Comparison of ENCODE assay signal across 1 cellular context in the genomic region with DNA sequence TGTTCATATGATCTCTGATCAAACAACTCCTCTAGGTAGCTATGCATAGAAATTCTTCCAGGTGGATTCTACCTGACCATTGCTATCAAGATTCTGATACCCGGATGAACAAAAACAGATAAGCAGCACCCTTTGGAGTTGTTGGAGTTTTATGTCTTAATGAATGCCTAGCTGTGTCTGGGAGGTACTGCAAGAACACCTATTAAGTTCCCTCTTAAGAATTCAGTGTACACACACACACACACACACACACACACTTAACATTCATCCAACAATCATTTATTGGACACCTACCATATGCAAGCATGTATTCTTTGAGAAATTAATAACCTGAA.
TF ChIP-seq lines count a peak whose summit lies in the region.

No MANE protein-coding gene starts in this region.

TF ChIP-seq in GM12878, 131 proteins besides CTCF, POLR2A, EP300 and RAD21:
- TF ChIP-seq, protein P1, sequence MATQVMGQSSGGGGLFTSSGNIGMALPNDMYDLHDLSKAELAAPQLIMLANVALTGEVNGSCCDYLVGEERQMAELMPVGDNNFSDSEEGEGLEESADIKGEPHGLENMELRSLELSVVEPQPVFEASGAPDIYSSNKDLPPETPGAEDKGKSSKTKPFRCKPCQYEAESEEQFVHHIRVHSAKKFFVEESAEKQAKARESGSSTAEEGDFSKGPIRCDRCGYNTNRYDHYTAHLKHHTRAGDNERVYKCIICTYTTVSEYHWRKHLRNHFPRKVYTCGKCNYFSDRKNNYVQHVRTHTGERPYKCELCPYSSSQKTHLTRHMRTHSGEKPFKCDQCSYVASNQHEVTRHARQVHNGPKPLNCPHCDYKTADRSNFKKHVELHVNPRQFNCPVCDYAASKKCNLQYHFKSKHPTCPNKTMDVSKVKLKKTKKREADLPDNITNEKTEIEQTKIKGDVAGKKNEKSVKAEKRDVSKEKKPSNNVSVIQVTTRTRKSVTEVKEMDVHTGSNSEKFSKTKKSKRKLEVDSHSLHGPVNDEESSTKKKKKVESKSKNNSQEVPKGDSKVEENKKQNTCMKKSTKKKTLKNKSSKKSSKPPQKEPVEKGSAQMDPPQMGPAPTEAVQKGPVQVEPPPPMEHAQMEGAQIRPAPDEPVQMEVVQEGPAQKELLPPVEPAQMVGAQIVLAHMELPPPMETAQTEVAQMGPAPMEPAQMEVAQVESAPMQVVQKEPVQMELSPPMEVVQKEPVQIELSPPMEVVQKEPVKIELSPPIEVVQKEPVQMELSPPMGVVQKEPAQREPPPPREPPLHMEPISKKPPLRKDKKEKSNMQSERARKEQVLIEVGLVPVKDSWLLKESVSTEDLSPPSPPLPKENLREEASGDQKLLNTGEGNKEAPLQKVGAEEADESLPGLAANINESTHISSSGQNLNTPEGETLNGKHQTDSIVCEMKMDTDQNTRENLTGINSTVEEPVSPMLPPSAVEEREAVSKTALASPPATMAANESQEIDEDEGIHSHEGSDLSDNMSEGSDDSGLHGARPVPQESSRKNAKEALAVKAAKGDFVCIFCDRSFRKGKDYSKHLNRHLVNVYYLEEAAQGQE (IDR thresholded peaks at IDR 0.05; ENCODE audit: low read depth, low read length), result no peak
- TF ChIP-seq EZH2 (IDR thresholded peaks at IDR 0.05; ENCODE audit: borderline replicate concordance, control insufficient read depth, low read depth, low read length) (no peak), MTA3 (IDR thresholded peaks at IDR 0.05; ENCODE audit: borderline replicate concordance, low read length) (no peak), RUNX3 (IDR thresholded peaks at IDR 0.05; ENCODE audit: low read length) (no peak), ZNF24 (IDR thresholded peaks at IDR 0.05) (no peak), NRF1 (conservative IDR thresholded peaks at IDR 0.05; ENCODE audit: low read depth, low read length) (no peak), PML (IDR thresholded peaks at IDR 0.05; ENCODE audit: low read length) (no peak), HDGF (IDR thresholded peaks at IDR 0.05) (no peak), BRCA1 (IDR thresholded peaks at IDR 0.05; ENCODE audit: low read depth, low read length) (no peak), IRF4 (IDR thresholded peaks at IDR 0.05; ENCODE audit: low read depth, low read length) (no peak), PAX8 (IDR thresholded peaks at IDR 0.05) (no peak), SRF (IDR thresholded peaks at IDR 0.05; ENCODE audit: low read depth in 2 of 2, low read length in 2 of 2) (no peak), SIX5 (IDR thresholded peaks at IDR 0.05; ENCODE audit: low read depth, low read length, severe bottlenecking) (no peak), NBN (IDR thresholded peaks at IDR 0.05) (no peak), FOXM1 (IDR thresholded peaks at IDR 0.05; ENCODE audit: low read depth, low read length) (no peak)
- TF ChIP-seq, protein P2, sequence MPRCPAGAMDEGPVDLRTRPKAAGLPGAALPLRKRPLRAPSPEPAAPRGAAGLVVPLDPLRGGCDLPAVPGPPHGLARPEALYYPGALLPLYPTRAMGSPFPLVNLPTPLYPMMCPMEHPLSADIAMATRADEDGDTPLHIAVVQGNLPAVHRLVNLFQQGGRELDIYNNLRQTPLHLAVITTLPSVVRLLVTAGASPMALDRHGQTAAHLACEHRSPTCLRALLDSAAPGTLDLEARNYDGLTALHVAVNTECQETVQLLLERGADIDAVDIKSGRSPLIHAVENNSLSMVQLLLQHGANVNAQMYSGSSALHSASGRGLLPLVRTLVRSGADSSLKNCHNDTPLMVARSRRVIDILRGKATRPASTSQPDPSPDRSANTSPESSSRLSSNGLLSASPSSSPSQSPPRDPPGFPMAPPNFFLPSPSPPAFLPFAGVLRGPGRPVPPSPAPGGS (IDR thresholded peaks at IDR 0.05; ENCODE audit: borderline replicate concordance, insufficient read depth, low read depth, low read length, poor library complexity, severe bottlenecking), result no peak
